In genomic region chr17:62995377-62995885, GRCh38 we compare ENCODE assay signal across 1 cellular context.
TF ChIP-seq lines count a peak whose summit lies in the region.

No MANE protein-coding gene starts in this region.

TF ChIP-seq in H1, 55 proteins besides CTCF, POLR2A, EP300 and RAD21:
- TF ChIP-seq, protein P1, sequence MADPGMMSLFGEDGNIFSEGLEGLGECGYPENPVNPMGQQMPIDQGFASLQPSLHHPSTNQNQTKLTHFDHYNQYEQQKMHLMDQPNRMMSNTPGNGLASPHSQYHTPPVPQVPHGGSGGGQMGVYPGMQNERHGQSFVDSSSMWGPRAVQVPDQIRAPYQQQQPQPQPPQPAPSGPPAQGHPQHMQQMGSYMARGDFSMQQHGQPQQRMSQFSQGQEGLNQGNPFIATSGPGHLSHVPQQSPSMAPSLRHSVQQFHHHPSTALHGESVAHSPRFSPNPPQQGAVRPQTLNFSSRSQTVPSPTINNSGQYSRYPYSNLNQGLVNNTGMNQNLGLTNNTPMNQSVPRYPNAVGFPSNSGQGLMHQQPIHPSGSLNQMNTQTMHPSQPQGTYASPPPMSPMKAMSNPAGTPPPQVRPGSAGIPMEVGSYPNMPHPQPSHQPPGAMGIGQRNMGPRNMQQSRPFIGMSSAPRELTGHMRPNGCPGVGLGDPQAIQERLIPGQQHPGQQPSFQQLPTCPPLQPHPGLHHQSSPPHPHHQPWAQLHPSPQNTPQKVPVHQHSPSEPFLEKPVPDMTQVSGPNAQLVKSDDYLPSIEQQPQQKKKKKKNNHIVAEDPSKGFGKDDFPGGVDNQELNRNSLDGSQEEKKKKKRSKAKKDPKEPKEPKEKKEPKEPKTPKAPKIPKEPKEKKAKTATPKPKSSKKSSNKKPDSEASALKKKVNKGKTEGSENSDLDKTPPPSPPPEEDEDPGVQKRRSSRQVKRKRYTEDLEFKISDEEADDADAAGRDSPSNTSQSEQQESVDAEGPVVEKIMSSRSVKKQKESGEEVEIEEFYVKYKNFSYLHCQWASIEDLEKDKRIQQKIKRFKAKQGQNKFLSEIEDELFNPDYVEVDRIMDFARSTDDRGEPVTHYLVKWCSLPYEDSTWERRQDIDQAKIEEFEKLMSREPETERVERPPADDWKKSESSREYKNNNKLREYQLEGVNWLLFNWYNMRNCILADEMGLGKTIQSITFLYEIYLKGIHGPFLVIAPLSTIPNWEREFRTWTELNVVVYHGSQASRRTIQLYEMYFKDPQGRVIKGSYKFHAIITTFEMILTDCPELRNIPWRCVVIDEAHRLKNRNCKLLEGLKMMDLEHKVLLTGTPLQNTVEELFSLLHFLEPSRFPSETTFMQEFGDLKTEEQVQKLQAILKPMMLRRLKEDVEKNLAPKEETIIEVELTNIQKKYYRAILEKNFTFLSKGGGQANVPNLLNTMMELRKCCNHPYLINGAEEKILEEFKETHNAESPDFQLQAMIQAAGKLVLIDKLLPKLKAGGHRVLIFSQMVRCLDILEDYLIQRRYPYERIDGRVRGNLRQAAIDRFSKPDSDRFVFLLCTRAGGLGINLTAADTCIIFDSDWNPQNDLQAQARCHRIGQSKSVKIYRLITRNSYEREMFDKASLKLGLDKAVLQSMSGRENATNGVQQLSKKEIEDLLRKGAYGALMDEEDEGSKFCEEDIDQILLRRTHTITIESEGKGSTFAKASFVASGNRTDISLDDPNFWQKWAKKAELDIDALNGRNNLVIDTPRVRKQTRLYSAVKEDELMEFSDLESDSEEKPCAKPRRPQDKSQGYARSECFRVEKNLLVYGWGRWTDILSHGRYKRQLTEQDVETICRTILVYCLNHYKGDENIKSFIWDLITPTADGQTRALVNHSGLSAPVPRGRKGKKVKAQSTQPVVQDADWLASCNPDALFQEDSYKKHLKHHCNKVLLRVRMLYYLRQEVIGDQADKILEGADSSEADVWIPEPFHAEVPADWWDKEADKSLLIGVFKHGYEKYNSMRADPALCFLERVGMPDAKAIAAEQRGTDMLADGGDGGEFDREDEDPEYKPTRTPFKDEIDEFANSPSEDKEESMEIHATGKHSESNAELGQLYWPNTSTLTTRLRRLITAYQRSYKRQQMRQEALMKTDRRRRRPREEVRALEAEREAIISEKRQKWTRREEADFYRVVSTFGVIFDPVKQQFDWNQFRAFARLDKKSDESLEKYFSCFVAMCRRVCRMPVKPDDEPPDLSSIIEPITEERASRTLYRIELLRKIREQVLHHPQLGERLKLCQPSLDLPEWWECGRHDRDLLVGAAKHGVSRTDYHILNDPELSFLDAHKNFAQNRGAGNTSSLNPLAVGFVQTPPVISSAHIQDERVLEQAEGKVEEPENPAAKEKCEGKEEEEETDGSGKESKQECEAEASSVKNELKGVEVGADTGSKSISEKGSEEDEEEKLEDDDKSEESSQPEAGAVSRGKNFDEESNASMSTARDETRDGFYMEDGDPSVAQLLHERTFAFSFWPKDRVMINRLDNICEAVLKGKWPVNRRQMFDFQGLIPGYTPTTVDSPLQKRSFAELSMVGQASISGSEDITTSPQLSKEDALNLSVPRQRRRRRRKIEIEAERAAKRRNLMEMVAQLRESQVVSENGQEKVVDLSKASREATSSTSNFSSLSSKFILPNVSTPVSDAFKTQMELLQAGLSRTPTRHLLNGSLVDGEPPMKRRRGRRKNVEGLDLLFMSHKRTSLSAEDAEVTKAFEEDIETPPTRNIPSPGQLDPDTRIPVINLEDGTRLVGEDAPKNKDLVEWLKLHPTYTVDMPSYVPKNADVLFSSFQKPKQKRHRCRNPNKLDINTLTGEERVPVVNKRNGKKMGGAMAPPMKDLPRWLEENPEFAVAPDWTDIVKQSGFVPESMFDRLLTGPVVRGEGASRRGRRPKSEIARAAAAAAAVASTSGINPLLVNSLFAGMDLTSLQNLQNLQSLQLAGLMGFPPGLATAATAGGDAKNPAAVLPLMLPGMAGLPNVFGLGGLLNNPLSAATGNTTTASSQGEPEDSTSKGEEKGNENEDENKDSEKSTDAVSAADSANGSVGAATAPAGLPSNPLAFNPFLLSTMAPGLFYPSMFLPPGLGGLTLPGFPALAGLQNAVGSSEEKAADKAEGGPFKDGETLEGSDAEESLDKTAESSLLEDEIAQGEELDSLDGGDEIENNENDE (IDR thresholded peaks at IDR 0.05; ENCODE audit: insufficient replicate concordance, low read length) = no peak
- TF ChIP-seq HDAC2 (IDR thresholded peaks at IDR 0.05; ENCODE audit: borderline replicate concordance in 1 of 2, low read depth in 2 of 2, low read length in 2 of 2) (no peak), CBX5 (IDR thresholded peaks at IDR 0.05; ENCODE audit: low read depth, low read length) (no peak), POU5F1 (IDR thresholded peaks at IDR 0.05; ENCODE audit: low read depth, low read length) (no peak), SIRT6 (IDR thresholded peaks at IDR 0.05; ENCODE audit: low read length) (no peak), CTBP2 (IDR thresholded peaks at IDR 0.05; ENCODE audit: borderline replicate concordance, insufficient read depth, insufficient read length, low read length) (no peak), SUZ12 (IDR thresholded peaks at IDR 0.05; ENCODE audit: low read length) (no peak), RBBP5 (IDR thresholded peaks at IDR 0.05; ENCODE audit: borderline replicate concordance, low read depth, low read length) (no peak), SP4 (IDR thresholded peaks at IDR 0.05; ENCODE audit: low read length) (no peak), BRCA1 (IDR thresholded peaks at IDR 0.05; ENCODE audit: low read depth, low read length) (no peak)
- TF ChIP-seq, protein P2, sequence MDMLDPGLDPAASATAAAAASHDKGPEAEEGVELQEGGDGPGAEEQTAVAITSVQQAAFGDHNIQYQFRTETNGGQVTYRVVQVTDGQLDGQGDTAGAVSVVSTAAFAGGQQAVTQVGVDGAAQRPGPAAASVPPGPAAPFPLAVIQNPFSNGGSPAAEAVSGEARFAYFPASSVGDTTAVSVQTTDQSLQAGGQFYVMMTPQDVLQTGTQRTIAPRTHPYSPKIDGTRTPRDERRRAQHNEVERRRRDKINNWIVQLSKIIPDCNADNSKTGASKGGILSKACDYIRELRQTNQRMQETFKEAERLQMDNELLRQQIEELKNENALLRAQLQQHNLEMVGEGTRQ (IDR thresholded peaks at IDR 0.05; ENCODE audit: low read length) = no peak
